In genomic region chr14:34450958-34451357, GRCh38 we compare ENCODE assay signal across 23 cellular contexts. TPM values are rescaled to one million over a fixed set of nuclear protein-coding genes. Genes with fewer than 3 reads are reported as not detected.
DNase-seq lines count a peak whose midpoint lies in the region; ATAC-seq, FAIRE-seq and TF ChIP-seq lines count a peak whose summit lies in the region.
"Had no signal": no experiment of that assay in that cellular context is flagged by ENCODE, and none has a peak within 500 bp of the region (broad histone marks: within the 10 kb centered on the region; RNA-seq: fewer than 3 reads in every experiment).

No MANE protein-coding gene starts in this region.

- no peak overlapping the region for H3K4me3 Mint-ChIP-seq in activated CD4-positive, alpha-beta T cell treated with anti-CD3 and anti-CD28 coated beads, Interleukin-2, amount 10 ng/mL, durations not matched to agents 7 days and 5 days
- H3K4me3 Mint-ChIP-seq: H9, HFFc6 had no signal

- TF ChIP-seq POLR2A in HepG2 (IDR thresholded peaks at IDR 0.05; ENCODE audit: insufficient read depth in 1 of 2, low read depth in 2 of 2, low read length in 2 of 2) (no peak), right lobe of liver (IDR thresholded peaks at IDR 0.05) (no peak), transverse colon (IDR thresholded peaks at IDR 0.05) (no peak)

- DNase-seq in NCI-H1105 treated with DMSO at 0.1 percent for 48 hours (lab: John Stamatoyannopoulos, UW) (peak; percentile 51), NCI-H1105 (lab: John Stamatoyannopoulos, UW) (no peak), HepG2 (ENCODE audit: low spot score) (no peak), right lobe of liver (no peak), dermis blood vessel endothelial cell (peak; percentile 55), transverse colon (no peak)
- DNase-seq in activated CD4-positive, alpha-beta T cell treated with anti-CD3 and anti-CD28 coated beads, Interleukin-2, amount 10 ng/mL, durations not matched to agents 7 days and 5 days, result no peak
- DNase-seq: BE2C, GM23248, H9, HFFc6, MG63, NCI-H1048, NCI-H1694 treated with DMSO at 0.1 percent for 48 hours, NCI-H2227 treated with DMSO at 0.1 percent for 48 hours, NCI-H524 had no signal

- TF ChIP-seq EP300 in HepG2 (IDR thresholded peaks at IDR 0.05; ENCODE audit: low read depth in 2 of 2, low read length in 2 of 2) (no peak), HepG2 (CRISPR knock-in tag; IDR thresholded peaks at IDR 0.05; ENCODE audit: borderline replicate concordance) (no peak), transverse colon (IDR thresholded peaks at IDR 0.05; ENCODE audit: low read depth) (no peak)

- 41% methylated on average over 1 of the region's 1 CpG for WGBS in HepG2 (ENCODE audit: low lambda C conversion rate)
- WGBS in right lobe of liver (ENCODE audit: insufficient coverage, low coverage, low lambda C conversion rate, missing lambda C conversion rate), result 55% methylated on average over 1 of the region's 1 CpG
- WGBS in transverse colon (ENCODE audit: low coverage in 1 of 2), 2 donors, result 36 to 44% methylated on average over 1 of the region's 1 CpG

- H3K27me3 ChIP-seq in HepG2 (ENCODE audit: control insufficient read depth in 1 of 2, insufficient read depth in 2 of 2, low read length in 2 of 2), result no peaks in the 10 kb centered on the region
- no peaks in the 10 kb centered on the region for H3K27me3 ChIP-seq in right lobe of liver
- no peaks in the 10 kb centered on the region for H3K27me3 ChIP-seq in transverse colon
- H3K27me3 ChIP-seq: BE2C, MG63 had no signal

- peak overlapping the region; percentile 9 for H3K4me2 ChIP-seq in HepG2 (ENCODE audit: low read depth, low read length)

- no peak overlapping the region for H2AFZ ChIP-seq in HepG2 (ENCODE audit: low read length)
- H2AFZ ChIP-seq: GM23248 had no signal

- H3K4me3 ChIP-seq in HepG2 (replicated peaks in 1 of 3; ENCODE audit: insufficient read depth in 1 of 3, low read depth in 2 of 3, low read length in 3 of 3) (no peak overlapping the region; a peak in 1 of 6 replicates), right lobe of liver (no peak overlapping the region), transverse colon (peak overlapping the region in 3 of 4 donors; percentile 18 to 35 (median 18))
- H3K4me3 ChIP-seq: GM23248, K562, MG63 had no signal

- H3K79me2 ChIP-seq in HepG2 (ENCODE audit: insufficient read depth, low read length), result peaks cover 79% of the 10 kb centered on the region

- CTCF ChIA-PET in HepG2 (lab: Yijun Ruan, JAX; ENCODE audit: low intra/inter-chr PET ratio, low total read pairs), result no interaction called here
- CTCF ChIA-PET in activated CD4-positive, alpha-beta T cell treated with anti-CD3 and anti-CD28 coated beads, Interleukin-2, amount 10 ng/mL, durations not matched to agents 7 days and 5 days (lab: Charles Lee), result interaction anchor here (0.6 kb wide), 1 partner anchor 43 kb away, joined by 5 read pairs; no protein-coding TSS in a partner anchor

- TF ChIP-seq CTCF in HepG2 (CRISPR knock-in tag; IDR thresholded peaks at IDR 0.05), result no peak
- TF ChIP-seq CTCF in right lobe of liver (IDR thresholded peaks at IDR 0.05), result no peak
- no peak for TF ChIP-seq CTCF in transverse colon (IDR thresholded peaks at IDR 0.05)

- peaks cover 10% of the 10 kb centered on the region for H3K36me3 Mint-ChIP-seq in activated CD4-positive, alpha-beta T cell treated with anti-CD3 and anti-CD28 coated beads, Interleukin-2, amount 10 ng/mL, durations not matched to agents 7 days and 5 days (ENCODE audit: low read depth)

- POLR2A ChIA-PET in HepG2 (lab: Yijun Ruan, JAX), result interaction anchor here (1.4 to 4.7 kb wide), 5 partner anchors 8 to 46 kb away, joined by 4 to 65 read pairs (median 9); partner anchors contain the start of gene SPTSSA
- POLR2A ChIA-PET in activated CD4-positive, alpha-beta T cell treated with anti-CD3 and anti-CD28 coated beads, Interleukin-2, amount 10 ng/mL, durations not matched to agents 7 days and 5 days (lab: Charles Lee), result no interaction called here

- no peaks in the 10 kb centered on the region for H3K4me1 Mint-ChIP-seq in activated CD4-positive, alpha-beta T cell treated with anti-CD3 and anti-CD28 coated beads, Interleukin-2, amount 10 ng/mL, durations not matched to agents 7 days and 5 days

- peaks cover 59% of the 10 kb centered on the region for H3K4me1 ChIP-seq in HepG2 (ENCODE audit: insufficient read depth, low read length)
- peaks cover 0 to 7% (median 0%) of the 10 kb centered on the region in 4 donors for H3K4me1 ChIP-seq in right lobe of liver
- H3K4me1 ChIP-seq in transverse colon, result peaks cover 5 to 30% (median 24%) of the 10 kb centered on the region in 4 donors
- H3K4me1 ChIP-seq: BE2C had no signal

- FAIRE-seq in HepG2 (lab: Jason Lieb, UNC), result no peak
- FAIRE-seq: D721Med, G401.6, GM12892, K562 had no signal

- peaks cover 17 to 29% of the 10 kb centered on the region in 2 experiments; a peak in 4 of 5 replicates for H3K36me3 ChIP-seq in HepG2 (replicated peaks in 1 of 2; ENCODE audit: control insufficient read depth in 1 of 2, insufficient read depth in 2 of 2, low read length in 2 of 2)
- peaks cover 0 to 8% (median 3%) of the 10 kb centered on the region in 4 donors for H3K36me3 ChIP-seq in right lobe of liver
- H3K36me3 ChIP-seq in transverse colon, result peaks cover 0 to 10% (median 4%) of the 10 kb centered on the region in 4 donors
- H3K36me3 ChIP-seq: MG63 had no signal

- H3K9ac ChIP-seq in HepG2 (ENCODE audit: insufficient read depth, low read depth, low read length), result no peak overlapping the region
- H3K9ac ChIP-seq: GM23248 had no signal

- no peak for TF ChIP-seq RAD21 in HepG2 (CRISPR knock-in tag; IDR thresholded peaks at IDR 0.05)

- in situ Hi-C loops in HepG2 (cut with HindIII; ENCODE audit: extremely low pct_ligation_motif_present, low pct_unique_long_range_greater_than_20kb) (loop anchor here (25.0 kb wide), 1 partner anchor 414 kb away; no protein-coding TSS in a partner anchor), transverse colon (cut with MboI; ENCODE audit: low pct_ligation_motif_present in 1 of 4, low pct_unique_long_range_greater_than_20kb in 1 of 4, low sequenced_read_pairs in 3 of 4) (no loop called here)

- H3K27ac Mint-ChIP-seq in activated CD4-positive, alpha-beta T cell treated with anti-CD3 and anti-CD28 coated beads, Interleukin-2, amount 10 ng/mL, durations not matched to agents 7 days and 5 days, result no peak overlapping the region
- H3K27ac Mint-ChIP-seq: H9, HFFc6 had no signal

- H3K9me3 Mint-ChIP-seq in activated CD4-positive, alpha-beta T cell treated with anti-CD3 and anti-CD28 coated beads, Interleukin-2, amount 10 ng/mL, durations not matched to agents 7 days and 5 days, result no peaks in the 10 kb centered on the region
- H3K9me3 Mint-ChIP-seq: H9, HFFc6 had no signal

- H3K27me3 Mint-ChIP-seq in activated CD4-positive, alpha-beta T cell treated with anti-CD3 and anti-CD28 coated beads, Interleukin-2, amount 10 ng/mL, durations not matched to agents 7 days and 5 days, result no peaks in the 10 kb centered on the region

- H3K27ac ChIP-seq in HepG2 (ENCODE audit: extremely low read length, insufficient read depth, low read length) (peak overlapping the region; percentile 50), right lobe of liver (no peak overlapping the region), transverse colon (peak overlapping the region; percentile 76 to 87 (median 84))
- H3K27ac ChIP-seq: GM23248, RWPE1 had no signal

- no peak for ATAC-seq in HepG2
- ATAC-seq in right lobe of liver, result no peak
- no peak for ATAC-seq in activated CD4-positive, CD25-positive, alpha-beta regulatory T cell treated with anti-CD3 and anti-CD28 coated beads, Interleukin-2, amount 50 U/mL, for 24 hours
- ATAC-seq: K562, SK-N-SH treated with all-trans-retinoic acid at 6 μM for 48 hours had no signal

- intact Hi-C loops in HepG2 (cut with micrococcal nuclease; ENCODE audit: unreplicated experiment) (loop anchor here (1.0 to 2.0 kb wide), 4 partner anchors 10 to 118 kb away; no protein-coding TSS in a partner anchor), right lobe of liver (cut with DNase I) (no loop called here), transverse colon (cut with DNase I; ENCODE audit: low total_unique reads) (no loop called here)

- no peaks in the 10 kb centered on the region for H3K9me3 ChIP-seq in HepG2 (ENCODE audit: low read length)
- H3K9me3 ChIP-seq in right lobe of liver, result no peaks in the 10 kb centered on the region
- no peaks in the 10 kb centered on the region for H3K9me3 ChIP-seq in transverse colon
- H3K9me3 ChIP-seq: BE2C, MG63 had no signal

- no TSS peak for BruUV-seq in HepG2 (replicated peaks; lab: Mats Ljungman, UMichigan)

- peaks cover 20% of the 10 kb centered on the region for H4K20me1 ChIP-seq in HepG2 (ENCODE audit: insufficient read depth, low read length)

RNA-seq across cellular contexts. Expression of gene SPTSSA, which starts 11.1 kb away (rescaled TPM):
- 19.1 and 26.6 TPM in 2 replicates for total RNA-seq in HepG2 (2016; rRNA removed; fragmentation: Illumina TruSeq; extraction: Trizol)
- 6.3 and 6.7 TPM in 2 replicates for total RNA-seq in HepG2 (2016; cell fraction: cytosol; rRNA removed; fragmentation: Illumina TruSeq; extraction: Trizol; ENCODE audit: low read depth)
- total RNA-seq in HepG2 (2016; cell fraction: insoluble cytoplasmic fraction; rRNA removed; fragmentation: Illumina TruSeq; extraction: Trizol), result 21.4 and 27.7 TPM in 2 replicates
- total RNA-seq in HepG2 (2016; cell fraction: membrane; rRNA removed; fragmentation: Illumina TruSeq; extraction: Trizol), result 21.8 and 22.7 TPM in 2 replicates
- 17.5 and 18.0 TPM in 2 replicates for total RNA-seq in HepG2 (2016; cell fraction: nucleus; rRNA removed; fragmentation: Illumina TruSeq; extraction: Trizol)
- 71.7 and 86.1 TPM in 2 replicates for polyA plus RNA-seq in HepG2 (2011; rRNA removed)
- polyA plus RNA-seq in HepG2 (2011; cell fraction: cytosol; rRNA removed), result 77.8 and 91.0 TPM in 2 replicates
- 27.9 and 29.6 TPM in 2 replicates for polyA plus RNA-seq in HepG2 (2011; cell fraction: nucleus; rRNA removed)
- polyA plus RNA-seq in HepG2 (2012), result 81.4 and 85.6 TPM in 2 replicates
- polyA plus RNA-seq in HepG2 (2016; cell fraction: cytosol; fragmentation: Illumina TruSeq; extraction: Trizol; ENCODE audit: low read depth), result 19.6 and 23.2 TPM in 2 replicates
- polyA plus RNA-seq in HepG2 (2016; cell fraction: insoluble cytoplasmic fraction; fragmentation: Illumina TruSeq; extraction: Trizol; ENCODE audit: low read depth), result 98.4 and 103 TPM in 2 replicates
- 54.7 and 54.8 TPM in 2 replicates for polyA plus RNA-seq in HepG2 (2016; cell fraction: membrane; fragmentation: Illumina TruSeq; extraction: Trizol; ENCODE audit: low read depth)
- 83.9 and 93.7 TPM in 2 replicates for polyA plus RNA-seq in HepG2 (2016; cell fraction: nucleus; fragmentation: Illumina TruSeq; extraction: Trizol; ENCODE audit: insufficient read depth, low read depth)
- polyA minus RNA-seq in HepG2 (2011; rRNA and poly(A)+ RNA removed; ENCODE audit: low replicate concordance), result 56.5 and 79.5 TPM in 2 replicates
- 35.3 and 39.6 TPM in 2 replicates for polyA minus RNA-seq in HepG2 (2011; cell fraction: cytosol; rRNA and poly(A)+ RNA removed)
- polyA minus RNA-seq in HepG2 (2011; cell fraction: nucleus; rRNA and poly(A)+ RNA removed), result 15.4 and 17.6 TPM in 2 replicates
- 10 to 100 TPM; 10.6 to 32.0 (median 18.4) TPM for total RNA-seq in right lobe of liver
- 16.8 and 20.8 TPM in 2 replicates for total RNA-seq in dermis blood vessel endothelial cell
- total RNA-seq in transverse colon, result 10 to 100 TPM in 3 of 4 donors, 1 to 10 TPM in 1; 4.8 to 45.7 (median 28.4) TPM
- total RNA-seq in activated CD4-positive, alpha-beta T cell treated with anti-CD3 and anti-CD28 coated beads, Interleukin-2, amount 10 ng/mL, durations not matched to agents 7 days and 5 days, result 10 to 100 TPM; 11.0 to 12.4 TPM

Comparison
In these comparisons a context has a peak if more than half of its experiments do, and no peak if none do; other contexts are left out.
1. DNase-seq: peak in NCI-H1105 treated with DMSO at 0.1 percent for 48 hours (single experiment) and dermis blood vessel endothelial cell (single experiment); none in NCI-H1105 (single experiment), HepG2 (single experiment), right lobe of liver (0 of 3), transverse colon (single experiment) and activated CD4-positive, alpha-beta T cell treated with anti-CD3 and anti-CD28 coated beads, Interleukin-2, amount 10 ng/mL, durations not matched to agents 7 days and 5 days (single experiment).
2. H3K27ac ChIP-seq: peak in HepG2 (single experiment) and transverse colon (4 of 4); none in right lobe of liver (0 of 3).
3. H3K4me3 ChIP-seq: peak in transverse colon (3 of 4); none in HepG2 (0 of 3) and right lobe of liver (0 of 3).